In the genomic region with DNA sequence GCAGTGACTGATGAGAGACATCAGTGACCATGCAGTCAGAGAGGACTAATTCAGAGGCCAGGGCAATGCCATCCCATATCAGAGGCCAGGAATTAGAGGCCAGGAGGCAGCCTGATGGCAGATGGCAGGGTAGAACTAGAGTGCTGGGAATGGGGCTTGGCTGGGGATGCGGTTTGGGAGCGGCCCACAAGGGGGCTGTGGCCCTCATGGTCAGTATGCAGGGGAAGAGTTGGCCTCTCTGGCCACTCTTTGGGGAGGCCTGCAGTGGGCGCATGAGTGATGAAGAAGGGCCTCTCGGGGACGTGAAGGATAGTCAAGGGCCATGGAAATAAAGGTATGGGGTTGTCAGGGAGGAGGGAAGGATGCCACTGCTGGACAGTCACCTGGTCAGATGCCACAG, we compare ENCODE assay signal across 23 cellular contexts.
DNase-seq lines count a peak whose midpoint lies in the region; ATAC-seq, FAIRE-seq and TF ChIP-seq lines count a peak whose summit lies in the region.
"Had no signal": no experiment of that assay in that cellular context is flagged by ENCODE, and none has a peak within 500 bp of the region (broad histone marks: within the 10 kb centered on the region; RNA-seq: fewer than 3 reads in every experiment).

No MANE protein-coding gene starts in this region.

- H3K36me3 Mint-ChIP-seq in CD8-positive, alpha-beta T cell: peaks cover 59% of the 10 kb centered on the region
- H3K36me3 Mint-ChIP-seq in endodermal cell (ENCODE audit: low read depth) (peaks cover 11% of the 10 kb centered on the region), neural progenitor cell (peaks cover 14% of the 10 kb centered on the region)

- peaks cover 30% of the 10 kb centered on the region for H3K4me1 Mint-ChIP-seq in CD8-positive, alpha-beta T cell (ENCODE audit: low read depth)
- H3K4me1 Mint-ChIP-seq in endodermal cell: peaks cover 6% of the 10 kb centered on the region
- peaks cover 25% of the 10 kb centered on the region for H3K4me1 Mint-ChIP-seq in neural progenitor cell

- no peak overlapping the region for H3K27ac ChIP-seq in CD8-positive, alpha-beta T cell (ENCODE audit: low read depth, low read length)
- H3K27ac ChIP-seq in K562 (ENCODE audit: extremely low read depth, low read depth, low read length) (no peak overlapping the region), endodermal cell (ENCODE audit: low read depth, low read length) (no peak overlapping the region), neural progenitor cell (no peak overlapping the region)
- H3K27ac ChIP-seq: SJSA1 had no signal

- TF ChIP-seq CTCF in CD8-positive, alpha-beta T cell (IDR thresholded peaks at IDR 0.05): no peak
- TF ChIP-seq CTCF in K562 (IDR thresholded peaks at IDR 0.05 in 2 of 3, conservative IDR thresholded peaks at IDR 0.05 in 1 of 3; ENCODE audit: insufficient read depth in 2 of 3, low read depth in 1 of 3, low read length in 3 of 3) (peak in 2 of 3 experiments; percentile 22 to 26; a peak in 2 of 6 replicates), endodermal cell (conservative IDR thresholded peaks at IDR 0.05) (peak; percentile 71), neural progenitor cell (IDR thresholded peaks at IDR 0.05) (no peak), GM10266 (IDR thresholded peaks at IDR 0.05; ENCODE audit: control insufficient read depth, insufficient read depth, low read depth, missing control alignments) (no peak)

- H3K4me2 ChIP-seq in K562 (ENCODE audit: insufficient read depth, low read length) (no peak overlapping the region), neural progenitor cell (no peak overlapping the region)

- peaks cover 3% of the 10 kb centered on the region for H3K9me3 ChIP-seq in CD8-positive, alpha-beta T cell (ENCODE audit: low read length)
- peaks cover 2% of the 10 kb centered on the region; the same call in 1 of the 2 replicates for H3K9me3 ChIP-seq in K562 (replicated peaks; ENCODE audit: control insufficient read depth, insufficient read depth, low read depth, low read length)
- peaks cover 7% of the 10 kb centered on the region for H3K9me3 ChIP-seq in endodermal cell (ENCODE audit: control insufficient read depth, low read length)
- H3K9me3 ChIP-seq in neural progenitor cell (ENCODE audit: low read depth): no peaks in the 10 kb centered on the region

- H3K27ac Mint-ChIP-seq in CD8-positive, alpha-beta T cell: peak overlapping the region; percentile 63
- no peak overlapping the region for H3K27ac Mint-ChIP-seq in endodermal cell
- H3K27ac Mint-ChIP-seq in neural progenitor cell: peak overlapping the region; percentile 77

- TF ChIP-seq EP300 in K562 (IDR thresholded peaks at IDR 0.05; ENCODE audit: low read length): no peak

- in situ Hi-C loops in K562 (cut with MboI): no loop called here

- H3F3A ChIP-seq in neural progenitor cell (ENCODE audit: low read depth): no peaks in the 10 kb centered on the region

- no peak for TF ChIP-seq POLR2A in K562 (conservative IDR thresholded peaks at IDR 0.05)

- no peaks in the 10 kb centered on the region for H3K4me1 ChIP-seq in CD8-positive, alpha-beta T cell (ENCODE audit: insufficient read depth, low read length)
- no peaks in the 10 kb centered on the region; a peak in 1 of 5 replicates for H3K4me1 ChIP-seq in K562 (replicated peaks in 1 of 2; ENCODE audit: control insufficient read depth in 2 of 2, insufficient read depth in 2 of 2, low read length in 2 of 2)
- no peaks in the 10 kb centered on the region for H3K4me1 ChIP-seq in endodermal cell (ENCODE audit: control insufficient read depth, insufficient read depth, low read length)
- peaks cover 11% of the 10 kb centered on the region for H3K4me1 ChIP-seq in neural progenitor cell
- H3K4me1 ChIP-seq: SJSA1 had no signal

- intact Hi-C loops in CD8-positive, alpha-beta T cell (cut with DNase I, micrococcal nuclease): no loop called here
- intact Hi-C loops in K562 (cut with micrococcal nuclease): no loop called here

- peaks cover 6% of the 10 kb centered on the region for H3K9me3 Mint-ChIP-seq in CD8-positive, alpha-beta T cell
- H3K9me3 Mint-ChIP-seq in endodermal cell (peaks cover 14% of the 10 kb centered on the region), neural progenitor cell (peaks cover 9% of the 10 kb centered on the region)

- TF ChIP-seq RAD21 in K562 (CRISPR knock-in tag; conservative IDR thresholded peaks at IDR 0.05 in 1 of 2, IDR thresholded peaks at IDR 0.05 in 1 of 2): no peak

- FAIRE-seq in K562 (lab: Jason Lieb, UNC): no peak
- FAIRE-seq: GM12892, GM18507, H54 had no signal

- H3K36me3 ChIP-seq in CD8-positive, alpha-beta T cell (ENCODE audit: insufficient read depth, low read length): no peaks in the 10 kb centered on the region
- H3K36me3 ChIP-seq in K562 (ENCODE audit: control insufficient read depth, insufficient read depth, low read length): no peaks in the 10 kb centered on the region
- H3K36me3 ChIP-seq in endodermal cell (ENCODE audit: control insufficient read depth, insufficient read depth, low read length): no peaks in the 10 kb centered on the region
- no peaks in the 10 kb centered on the region for H3K36me3 ChIP-seq in neural progenitor cell

- H3K4me3 ChIP-seq in CD8-positive, alpha-beta T cell (ENCODE audit: low read depth, low read length): no peak overlapping the region
- no peak overlapping the region for H3K4me3 ChIP-seq in K562
- H3K4me3 ChIP-seq in endodermal cell (ENCODE audit: low read length): no peak overlapping the region
- H3K4me3 ChIP-seq in neural progenitor cell: no peak overlapping the region
- H3K4me3 ChIP-seq: SJSA1 had no signal

- H2AFZ ChIP-seq in K562 (ENCODE audit: low read depth, low read length) (no peak overlapping the region), neural progenitor cell (replicated peaks) (no peak overlapping the region)

- H3K9me1 ChIP-seq in K562 (ENCODE audit: control insufficient read depth, insufficient read depth, low read length): no peaks in the 10 kb centered on the region

- no peak for ATAC-seq in CD8-positive, alpha-beta T cell
- ATAC-seq in K562 (peak; percentile 72), GM18520 (IDR thresholded peaks at IDR 0.05; ENCODE audit: unreplicated experiment) (no peak)
- ATAC-seq: Right ventricle myocardium inferior had no signal

- BruUV-seq in K562 (replicated peaks; lab: Mats Ljungman, UMichigan): no TSS peak

- 66% methylated on average over 3 of the region's 5 CpGs for WGBS in K562 (ENCODE audit: insufficient coverage, low coverage, missing lambda C conversion rate)
- 92 to 96% methylated on average over 4 to 5 of the region's 5 CpGs for WGBS in endodermal cell (ENCODE audit: insufficient coverage in 1 of 2, insufficient read length in 1 of 2), 2 experiments

- H3K79me2 ChIP-seq in K562 (ENCODE audit: control insufficient read depth, insufficient read depth, low read length) (no peaks in the 10 kb centered on the region), neural progenitor cell (ENCODE audit: low read depth) (no peaks in the 10 kb centered on the region)

- no peaks in the 10 kb centered on the region for H4K20me1 ChIP-seq in K562 (replicated peaks; ENCODE audit: control insufficient read depth, insufficient read depth, low read length)
- no peaks in the 10 kb centered on the region for H4K20me1 ChIP-seq in neural progenitor cell (ENCODE audit: low read depth)

- POLR2A ChIA-PET in CD8-positive, alpha-beta T cell (lab: Charles Lee): no interaction called here
- POLR2A ChIA-PET in K562 (lab: Yijun Ruan, JAX): interaction anchor here (1.2 kb wide), 1 partner anchor 16 kb away, joined by 3 read pairs; no protein-coding TSS in a partner anchor

- no peak overlapping the region for H3K9ac ChIP-seq in K562 (ENCODE audit: insufficient read depth in 1 of 2, low read depth in 2 of 2, low read length in 2 of 2)
- H3K9ac ChIP-seq in endodermal cell (ENCODE audit: extremely low read depth, low read length, poor library complexity, severe bottlenecking): no peak overlapping the region
- no peak overlapping the region for H3K9ac ChIP-seq in neural progenitor cell

- no peak overlapping the region for H3K4me3 Mint-ChIP-seq in CD8-positive, alpha-beta T cell
- H3K4me3 Mint-ChIP-seq in endodermal cell (no peak overlapping the region), neural progenitor cell (no peak overlapping the region)
- H3K4me3 Mint-ChIP-seq: CD8-positive, alpha-beta memory T cell had no signal

- no peaks in the 10 kb centered on the region for H3K27me3 ChIP-seq in CD8-positive, alpha-beta T cell (ENCODE audit: insufficient read depth, low read length)
- H3K27me3 ChIP-seq in K562 (ENCODE audit: control insufficient read depth in 2 of 2, insufficient read depth in 2 of 2, low read length in 2 of 2) (no peaks in the 10 kb centered on the region), endodermal cell (ENCODE audit: control insufficient read depth, insufficient read depth, low read length, poor library complexity, severe bottlenecking) (no peaks in the 10 kb centered on the region), neural progenitor cell (no peaks in the 10 kb centered on the region)
- H3K27me3 ChIP-seq: SJSA1 had no signal

- no peaks in the 10 kb centered on the region for H3K27me3 Mint-ChIP-seq in CD8-positive, alpha-beta T cell (ENCODE audit: low read depth)
- no peaks in the 10 kb centered on the region for H3K27me3 Mint-ChIP-seq in endodermal cell (ENCODE audit: insufficient read depth)
- H3K27me3 Mint-ChIP-seq in neural progenitor cell (ENCODE audit: insufficient read depth, low read depth): no peaks in the 10 kb centered on the region

- no peak for DNase-seq in CD8-positive, alpha-beta T cell
- DNase-seq in K562 (ENCODE audit: extremely low read depth in 1 of 4, low spot score in 3 of 4) (no peak), endodermal cell (no peak), neural progenitor cell (ENCODE audit: low spot score) (no peak), NCI-H524 (lab: John Stamatoyannopoulos, UW) (no peak), GM10266 (ENCODE audit: extremely low spot score) (no peak), NCI-H2107 (lab: John Stamatoyannopoulos, UW) (no peak)
- DNase-seq: Calu3; CD8-positive, alpha-beta memory T cell; DMS153; KBM-7; NCI-H1092 treated with DMSO at 0.1 percent for 48 hours; NCI-H146; NCI-H2029; NCI-H345; NCI-H524 treated with DMSO at 0.1 percent for 48 hours; SW 1271 had no signal

- CTCF ChIA-PET in CD8-positive, alpha-beta T cell (lab: Charles Lee): interaction anchor here (1.0 to 1.2 kb wide), 2 partner anchors 13 to 24 kb away, joined by 3 to 4 read pairs; no protein-coding TSS in a partner anchor
- CTCF ChIA-PET in K562 (lab: Yijun Ruan, JAX; ENCODE audit: low intra/inter-chr PET ratio): no interaction called here

TF ChIP-seq in K562, 482 proteins besides CTCF, POLR2A, EP300 and RAD21 (continues in another document):
- TF ChIP-seq ZNF175 (CRISPR knock-in tag; IDR thresholded peaks at IDR 0.05; ENCODE audit: low read depth): no peak
- TF ChIP-seq, protein P1, sequence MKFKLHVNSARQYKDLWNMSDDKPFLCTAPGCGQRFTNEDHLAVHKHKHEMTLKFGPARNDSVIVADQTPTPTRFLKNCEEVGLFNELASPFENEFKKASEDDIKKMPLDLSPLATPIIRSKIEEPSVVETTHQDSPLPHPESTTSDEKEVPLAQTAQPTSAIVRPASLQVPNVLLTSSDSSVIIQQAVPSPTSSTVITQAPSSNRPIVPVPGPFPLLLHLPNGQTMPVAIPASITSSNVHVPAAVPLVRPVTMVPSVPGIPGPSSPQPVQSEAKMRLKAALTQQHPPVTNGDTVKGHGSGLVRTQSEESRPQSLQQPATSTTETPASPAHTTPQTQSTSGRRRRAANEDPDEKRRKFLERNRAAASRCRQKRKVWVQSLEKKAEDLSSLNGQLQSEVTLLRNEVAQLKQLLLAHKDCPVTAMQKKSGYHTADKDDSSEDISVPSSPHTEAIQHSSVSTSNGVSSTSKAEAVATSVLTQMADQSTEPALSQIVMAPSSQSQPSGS (CRISPR knock-in tag; IDR thresholded peaks at IDR 0.05): no peak

Comparison
In these comparisons a context has a peak if more than half of its experiments do, and no peak if none do; other contexts are left out.
1. CTCF ChIP-seq: peak in K562 (2 of 3) and endodermal cell (single experiment); none in CD8-positive, alpha-beta T cell (single experiment), neural progenitor cell (single experiment) and GM10266 (single experiment).